In the genomic region with DNA sequence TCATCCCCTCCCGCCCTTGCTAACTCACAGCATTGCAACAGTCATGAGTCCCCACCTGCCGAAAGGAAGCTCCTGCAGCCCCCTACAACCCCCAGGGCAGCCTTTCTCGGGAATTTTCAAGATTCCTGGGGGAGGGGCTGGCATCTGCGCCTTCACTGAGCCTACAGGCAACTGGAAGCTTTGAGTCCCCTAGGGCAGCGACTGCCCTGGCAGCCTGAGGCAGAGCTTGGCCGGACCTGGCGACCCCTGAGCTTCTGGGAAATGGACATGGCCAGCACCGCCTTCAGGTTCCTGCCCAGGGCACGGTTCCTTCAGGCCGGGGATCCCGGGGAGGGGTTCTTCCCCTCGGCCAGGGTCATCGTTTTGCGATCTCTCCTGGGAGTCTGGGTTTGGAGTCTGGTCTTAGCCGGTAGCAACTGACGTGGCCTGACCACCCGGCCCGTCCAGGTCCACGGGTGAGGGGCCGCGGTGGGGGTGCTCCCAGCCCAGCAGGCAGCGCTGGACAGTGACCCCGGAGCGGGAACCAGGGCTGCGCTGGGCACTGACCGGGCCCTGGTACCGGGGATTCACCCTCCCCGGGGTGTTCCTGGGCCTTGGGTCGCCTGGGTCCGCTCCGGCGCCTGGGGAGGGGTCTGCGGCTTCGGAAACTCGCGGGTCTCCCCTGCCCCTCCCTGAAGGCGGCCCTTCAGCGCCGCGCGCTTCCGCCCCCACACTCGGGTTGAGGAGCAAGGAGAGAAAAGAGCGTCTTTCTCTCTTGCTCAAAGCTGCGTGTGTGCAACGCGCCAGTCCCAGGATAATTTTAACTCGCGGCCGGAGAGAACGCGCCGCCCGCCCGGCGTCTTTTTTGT, we compare ENCODE assay signal across 9 cellular contexts. TPM values are rescaled to one million over a fixed set of nuclear protein-coding genes. Genes with fewer than 3 reads are reported as not detected.
DNase-seq lines count a peak whose midpoint lies in the region; ATAC-seq and TF ChIP-seq lines count a peak whose summit lies in the region.
"Had no signal": no experiment of that assay in that cellular context is flagged by ENCODE, and none has a peak within 500 bp of the region (broad histone marks: within the 10 kb centered on the region; RNA-seq: fewer than 3 reads in every experiment).

No MANE protein-coding gene starts in this region.

- peaks cover 24 to 45% of the 10 kb centered on the region in 2 donors for H3K4me1 ChIP-seq in thoracic aorta (ENCODE audit: control insufficient read depth in 1 of 2, low read depth in 2 of 2)

- ATAC-seq in activated T-cell treated with anti-CD3 and anti-CD28 coated beads, Interleukin-2, amount 50 U/mL, for 4 hours, result peak; percentile 39 to 45
- ATAC-seq in T-helper 17 cell (peak; percentile 35), thoracic aorta (ENCODE audit: insufficient number of reproducible peaks, low FRiP score, low read depth) (no peak)

- TF ChIP-seq CTCF in thoracic aorta (IDR thresholded peaks at IDR 0.05), result no peak

- peaks cover 16% of the 10 kb centered on the region for H3K36me3 ChIP-seq in thoracic aorta

- H3K4me3 ChIP-seq in thoracic aorta, result peak overlapping the region; percentile 57

- no peak for DNase-seq in activated T-cell treated with anti-CD3 and anti-CD28 coated beads, Interleukin-2, amount 50 U/mL, for 4 hours
- DNase-seq in activated T-cell treated with anti-CD3 and anti-CD28 coated beads for 4 hours (no peak), T-helper 17 cell (no peak), iPS-NIHi11 (ENCODE audit: low spot score) (peak; percentile 82), thoracic aorta (ENCODE audit: low spot score) (no peak), C1 segment of cervical spinal cord (lab: John Stamatoyannopoulos, UW) (no peak), NK-92 (lab: John Stamatoyannopoulos, UW; ENCODE audit: unreplicated experiment) (no peak), SW 1271 (lab: John Stamatoyannopoulos, UW) (no peak)
- DNase-seq: DND-41 had no signal

- H3K9me3 ChIP-seq in T-helper 17 cell (ENCODE audit: control insufficient read depth, low read length, poor library complexity, severe bottlenecking), result no peaks in the 10 kb centered on the region
- no peaks in the 10 kb centered on the region for H3K9me3 ChIP-seq in thoracic aorta

- H3K27me3 ChIP-seq in thoracic aorta (replicated peaks; ENCODE audit: insufficient read depth), result no peaks in the 10 kb centered on the region

- H3K27ac Mint-ChIP-seq in T-helper 17 cell, result no peak overlapping the region

- peaks cover 5% of the 10 kb centered on the region for H3K36me3 Mint-ChIP-seq in activated T-cell treated with anti-CD3 and anti-CD28 coated beads, Interleukin-2, amount 50 U/mL, for 4 hours (ENCODE audit: insufficient read depth)
- peaks cover 2% of the 10 kb centered on the region for H3K36me3 Mint-ChIP-seq in T-helper 17 cell (ENCODE audit: low read depth)

- no peaks in the 10 kb centered on the region for H3K9me3 Mint-ChIP-seq in activated T-cell treated with anti-CD3 and anti-CD28 coated beads, Interleukin-2, amount 50 U/mL, for 4 hours

- no peak overlapping the region for H3K27ac ChIP-seq in thoracic aorta

- H3K4me3 Mint-ChIP-seq in activated T-cell treated with anti-CD3 and anti-CD28 coated beads, Interleukin-2, amount 50 U/mL, for 4 hours, result peak overlapping the region; percentile 54
- H3K4me3 Mint-ChIP-seq in T-helper 17 cell, result peak overlapping the region; percentile 33

- peaks cover 7% of the 10 kb centered on the region for H3K4me1 Mint-ChIP-seq in activated T-cell treated with anti-CD3 and anti-CD28 coated beads, Interleukin-2, amount 50 U/mL, for 4 hours (ENCODE audit: low read depth)
- H3K4me1 Mint-ChIP-seq in T-helper 17 cell, result peaks cover 13% of the 10 kb centered on the region

- H3K27me3 Mint-ChIP-seq in activated T-cell treated with anti-CD3 and anti-CD28 coated beads, Interleukin-2, amount 50 U/mL, for 4 hours (ENCODE audit: low read depth), result peaks cover 31% of the 10 kb centered on the region
- peaks cover 11% of the 10 kb centered on the region for H3K27me3 Mint-ChIP-seq in T-helper 17 cell

RNA-seq across cellular contexts. Expression of gene COL9A3, which starts 0.6 kb away (rescaled TPM):
- total RNA-seq in activated T-cell treated with anti-CD3 and anti-CD28 coated beads, Interleukin-2, amount 50 U/mL, for 4 hours, result under 1 TPM; 0.10 to 0.33 (median 0.21) TPM
- not detected for total RNA-seq in T-helper 17 cell
- 1 to 10 TPM in 1 of 2 donors, under 1 TPM in 1; 0.54 to 3.1 TPM for total RNA-seq in thoracic aorta

RNA-seq across cellular contexts. Expression of gene OGFR, which starts 11.6 kb away (rescaled TPM):
- total RNA-seq in activated T-cell treated with anti-CD3 and anti-CD28 coated beads, Interleukin-2, amount 50 U/mL, for 4 hours, result 10 to 100 TPM; 45.8 to 57.9 (median 53.9) TPM
- total RNA-seq in T-helper 17 cell, result 10 to 100 TPM; 39.4 to 41.3 TPM
- 10 to 100 TPM; 50.6 to 57.4 TPM for total RNA-seq in thoracic aorta

RNA-seq across cellular contexts. Expression of gene MRGBP, which starts 20.0 kb away (rescaled TPM):
- 10 to 100 TPM; 14.5 to 18.3 (median 18.1) TPM for total RNA-seq in activated T-cell treated with anti-CD3 and anti-CD28 coated beads, Interleukin-2, amount 50 U/mL, for 4 hours
- total RNA-seq in T-helper 17 cell (1 to 10 TPM; 6.5 to 6.8 TPM), thoracic aorta (1 to 10 TPM; 5.7 to 9.1 TPM)

RNA-seq across cellular contexts. Expression of gene TCFL5, which starts 45.4 kb away (rescaled TPM):
- 1 to 10 TPM; 4.4 to 4.9 (median 4.5) TPM for total RNA-seq in activated T-cell treated with anti-CD3 and anti-CD28 coated beads, Interleukin-2, amount 50 U/mL, for 4 hours
- total RNA-seq in T-helper 17 cell, result 1 to 10 TPM; 4.4 to 5.0 TPM
- total RNA-seq in thoracic aorta, result 1 to 10 TPM; 3.8 to 6.2 TPM
